9 cellular contexts compared by ENCODE assay signal in genomic region chr17:45241315-45242011, GRCh38. TPM values are rescaled to one million over a fixed set of nuclear protein-coding genes. Genes with fewer than 3 reads are reported as not detected.
A peak's percentile ranks its signal among the peaks of the same experiment; 100 is the strongest.
DNase-seq lines count a peak whose midpoint lies in the region; ATAC-seq, FAIRE-seq and TF ChIP-seq lines count a peak whose summit lies in the region.
"Had no signal": no experiment of that assay in that cellular context is flagged by ENCODE, and none has a peak within 500 bp of the region (broad histone marks: within the 10 kb centered on the region; RNA-seq: fewer than 3 reads in every experiment).

No MANE protein-coding gene starts in this region.

- no peak for TF ChIP-seq RAD21 in HepG2 (CRISPR knock-in tag; IDR thresholded peaks at IDR 0.05)

- peaks cover 26% of the 10 kb centered on the region for H3K4me1 ChIP-seq in HepG2 (ENCODE audit: insufficient read depth, low read length)

- in situ Hi-C loops in HepG2 (cut with HindIII; ENCODE audit: extremely low pct_ligation_motif_present, low pct_unique_long_range_greater_than_20kb) = no loop called here

- TF ChIP-seq EP300 in HepG2 (IDR thresholded peaks at IDR 0.05; ENCODE audit: low read depth in 2 of 2, low read length in 2 of 2) (no peak), HepG2 (CRISPR knock-in tag; IDR thresholded peaks at IDR 0.05; ENCODE audit: borderline replicate concordance) (no peak)

- no peaks in the 10 kb centered on the region for H3K9me3 ChIP-seq in HepG2 (ENCODE audit: low read length)

- no peaks in the 10 kb centered on the region for H3K36me3 ChIP-seq in HepG2 (replicated peaks in 1 of 2; ENCODE audit: control insufficient read depth in 1 of 2, insufficient read depth in 2 of 2, low read length in 2 of 2)

- peak overlapping the region in 1 of 2 donors; percentile 96 for H3K27ac Mint-ChIP-seq in stimulated activated naive CD8-positive, alpha-beta T cell treated with anti-CD3 and anti-CD28 coated beads, Interleukin-15, amount 100 ng/mL, for 72 hours

- peaks cover 77% of the 10 kb centered on the region for H3K4me1 Mint-ChIP-seq in stimulated activated naive CD8-positive, alpha-beta T cell treated with anti-CD3 and anti-CD28 coated beads, Interleukin-15, amount 100 ng/mL, for 72 hours

- H3K4me3 ChIP-seq in choroid plexus epithelial cell (ENCODE audit: low read depth, low read length) (peak overlapping the region; percentile 45), HepG2 (replicated peaks in 1 of 3; ENCODE audit: insufficient read depth in 1 of 3, low read depth in 2 of 3, low read length in 3 of 3) (peak overlapping the region in 1 of 3 experiments; percentile 7; a peak in 1 of 6 replicates)

- H3K79me2 ChIP-seq in HepG2 (ENCODE audit: insufficient read depth, low read length) = no peaks in the 10 kb centered on the region

- no peak overlapping the region for H3K4me2 ChIP-seq in HepG2 (ENCODE audit: low read depth, low read length)

- no peaks in the 10 kb centered on the region for H3K27me3 Mint-ChIP-seq in stimulated activated naive CD8-positive, alpha-beta T cell treated with anti-CD3 and anti-CD28 coated beads, Interleukin-15, amount 100 ng/mL, for 72 hours

- peak; percentile 8 for ATAC-seq in stimulated activated naive CD8-positive, alpha-beta T cell treated with anti-CD3 and anti-CD28 coated beads, Interleukin-15, amount 100 ng/mL, for 72 hours
- ATAC-seq in stimulated activated naive CD8-positive, alpha-beta T cell treated with anti-CD3 and anti-CD28 coated beads, Interleukin-15, Interleukin-2, amounts not matched to agents 100 U/mL and 50 U/mL, for 24 hours = no peak
- ATAC-seq in HepG2 (no peak), HG02938 (IDR thresholded peaks at IDR 0.05; ENCODE audit: unreplicated experiment) (no peak), HG02642 (IDR thresholded peaks at IDR 0.05; ENCODE audit: poor library complexity, unreplicated experiment) (no peak), GM18867 (IDR thresholded peaks at IDR 0.05; ENCODE audit: unreplicated experiment) (no peak)

- H3K27ac ChIP-seq in HepG2 (ENCODE audit: extremely low read length, insufficient read depth, low read length) = no peak overlapping the region

- TF ChIP-seq POLR2A in HepG2 (IDR thresholded peaks at IDR 0.05; ENCODE audit: insufficient read depth in 1 of 2, low read depth in 2 of 2, low read length in 2 of 2) = no peak

- intact Hi-C loops in HepG2 (cut with micrococcal nuclease; ENCODE audit: unreplicated experiment) = no loop called here

- no peaks in the 10 kb centered on the region for H3K9me3 Mint-ChIP-seq in stimulated activated naive CD8-positive, alpha-beta T cell treated with anti-CD3 and anti-CD28 coated beads, Interleukin-15, amount 100 ng/mL, for 72 hours

- TF ChIP-seq CTCF in choroid plexus epithelial cell (conservative IDR thresholded peaks at IDR 0.05; ENCODE audit: low read depth, low read length) (no peak), HepG2 (CRISPR knock-in tag; IDR thresholded peaks at IDR 0.05) (no peak)

- no peak overlapping the region for H2AFZ ChIP-seq in HepG2 (ENCODE audit: low read length)

- 34% methylated on average over 19 of the region's 60 CpGs for WGBS in HepG2 (ENCODE audit: low lambda C conversion rate)

- H4K20me1 ChIP-seq in HepG2 (ENCODE audit: insufficient read depth, low read length) = no peaks in the 10 kb centered on the region

- no peak for FAIRE-seq in HepG2 (lab: Jason Lieb, UNC)

- BruUV-seq in HepG2 (replicated peaks; lab: Mats Ljungman, UMichigan) = no TSS peak

- peak overlapping the region in 1 of 2 donors; percentile 19 for H3K4me3 Mint-ChIP-seq in stimulated activated naive CD8-positive, alpha-beta T cell treated with anti-CD3 and anti-CD28 coated beads, Interleukin-15, amount 100 ng/mL, for 72 hours

- CTCF ChIA-PET in HepG2 (lab: Yijun Ruan, JAX; ENCODE audit: low intra/inter-chr PET ratio, low total read pairs) = no interaction called here

- no peak overlapping the region for H3K9ac ChIP-seq in HepG2 (ENCODE audit: insufficient read depth, low read depth, low read length)

- POLR2A ChIA-PET in HepG2 (lab: Yijun Ruan, JAX) = no interaction called here

- no peak for DNase-seq in stimulated activated naive CD8-positive, alpha-beta T cell treated with anti-CD3 and anti-CD28 coated beads, Interleukin-15, amount 100 ng/mL, for 72 hours
- DNase-seq in stimulated activated naive CD8-positive, alpha-beta T cell treated with anti-CD3 and anti-CD28 coated beads, Interleukin-15, Interleukin-2, amounts not matched to agents 100 U/mL and 50 U/mL, for 24 hours = no peak
- no peak for DNase-seq in choroid plexus epithelial cell (ENCODE audit: low read depth)
- no peak for DNase-seq in HepG2 (ENCODE audit: low spot score)
- no peak for DNase-seq in cortex of kidney (lab: John Stamatoyannopoulos, UW)

- peaks cover 13 to 68% of the 10 kb centered on the region in 2 experiments for H3K27me3 ChIP-seq in HepG2 (ENCODE audit: control insufficient read depth in 1 of 2, insufficient read depth in 2 of 2, low read length in 2 of 2)

TF ChIP-seq in HepG2, 621 proteins besides CTCF, POLR2A, EP300 and RAD21:
- TF ChIP-seq KDM2A (CRISPR knock-in tag; IDR thresholded peaks at IDR 0.05; ENCODE audit: borderline replicate concordance, low read depth) (0 out of 2 replicates have a peak, but pooled peaks have one; percentile 7), SUZ12 (IDR thresholded peaks at IDR 0.05; ENCODE audit: low read depth, low read length) (no peak), TAF15 (IDR thresholded peaks at IDR 0.05; ENCODE audit: low read depth, low read length, poor library complexity, severe bottlenecking) (no peak)

RNA-seq across cellular contexts. Expression of gene FMNL1, which starts 19.8 kb away (rescaled TPM):
- total RNA-seq in HepG2 (2016; rRNA removed; fragmentation: Illumina TruSeq; extraction: Trizol) = 0.39 and 0.53 TPM in 2 replicates
- total RNA-seq in HepG2 (2016; cell fraction: cytosol; rRNA removed; fragmentation: Illumina TruSeq; extraction: Trizol; ENCODE audit: low read depth) = 0.61 TPM in 1 of 2 replicates, not detected in the other
- 0.12 and 0.41 TPM in 2 replicates for total RNA-seq in HepG2 (2016; cell fraction: insoluble cytoplasmic fraction; rRNA removed; fragmentation: Illumina TruSeq; extraction: Trizol)
- total RNA-seq in HepG2 (2016; cell fraction: membrane; rRNA removed; fragmentation: Illumina TruSeq; extraction: Trizol) = 0.48 and 0.74 TPM in 2 replicates
- 0.56 and 0.63 TPM in 2 replicates for total RNA-seq in HepG2 (2016; cell fraction: nucleus; rRNA removed; fragmentation: Illumina TruSeq; extraction: Trizol)
- polyA plus RNA-seq in HepG2 (2011; rRNA removed) = 0.70 and 1.1 TPM in 2 replicates
- polyA plus RNA-seq in HepG2 (2011; cell fraction: cytosol; rRNA removed) = 0.38 and 0.48 TPM in 2 replicates
- polyA plus RNA-seq in HepG2 (2011; cell fraction: nucleus; rRNA removed) = 4.9 and 6.1 TPM in 2 replicates
- 0.78 and 1.2 TPM in 2 replicates for polyA plus RNA-seq in HepG2 (2012)
- polyA plus RNA-seq in HepG2 (2016; cell fraction: cytosol; fragmentation: Illumina TruSeq; extraction: Trizol; ENCODE audit: low read depth) = 0.27 TPM in 1 of 2 replicates, not detected in the other
- 0.37 and 0.69 TPM in 2 replicates for polyA plus RNA-seq in HepG2 (2016; cell fraction: insoluble cytoplasmic fraction; fragmentation: Illumina TruSeq; extraction: Trizol; ENCODE audit: low read depth)
- polyA plus RNA-seq in HepG2 (2016; cell fraction: membrane; fragmentation: Illumina TruSeq; extraction: Trizol; ENCODE audit: low read depth) = 0.31 and 0.37 TPM in 2 replicates
- 1.9 and 2.6 TPM in 2 replicates for polyA plus RNA-seq in HepG2 (2016; cell fraction: nucleus; fragmentation: Illumina TruSeq; extraction: Trizol; ENCODE audit: insufficient read depth, low read depth)
- polyA minus RNA-seq in HepG2 (2011; rRNA and poly(A)+ RNA removed; ENCODE audit: low replicate concordance) = 0.68 and 17.4 TPM in 2 replicates
- 0.69 TPM in 1 of 2 replicates, not detected in the other for polyA minus RNA-seq in HepG2 (2011; cell fraction: cytosol; rRNA and poly(A)+ RNA removed)
- 0.77 and 1.4 TPM in 2 replicates for polyA minus RNA-seq in HepG2 (2011; cell fraction: nucleus; rRNA and poly(A)+ RNA removed)

RNA-seq across cellular contexts. Expression of gene SPATA32, which starts 20.4 kb away (rescaled TPM):
- not detected in 2 replicates for total RNA-seq in HepG2 (2016; rRNA removed; fragmentation: Illumina TruSeq; extraction: Trizol)
- not detected in 2 replicates for total RNA-seq in HepG2 (2016; cell fraction: cytosol; rRNA removed; fragmentation: Illumina TruSeq; extraction: Trizol; ENCODE audit: low read depth)
- not detected in 2 replicates for total RNA-seq in HepG2 (2016; cell fraction: insoluble cytoplasmic fraction; rRNA removed; fragmentation: Illumina TruSeq; extraction: Trizol)
- total RNA-seq in HepG2 (2016; cell fraction: membrane; rRNA removed; fragmentation: Illumina TruSeq; extraction: Trizol) = not detected in 2 replicates
- total RNA-seq in HepG2 (2016; cell fraction: nucleus; rRNA removed; fragmentation: Illumina TruSeq; extraction: Trizol) = not detected in 2 replicates
- not detected in 2 replicates for polyA plus RNA-seq in HepG2 (2011; rRNA removed)
- not detected in 2 replicates for polyA plus RNA-seq in HepG2 (2011; cell fraction: cytosol; rRNA removed)
- not detected in 2 replicates for polyA plus RNA-seq in HepG2 (2011; cell fraction: nucleus; rRNA removed)
- not detected in 2 replicates for polyA plus RNA-seq in HepG2 (2012)
- not detected in 2 replicates for polyA plus RNA-seq in HepG2 (2016; cell fraction: cytosol; fragmentation: Illumina TruSeq; extraction: Trizol; ENCODE audit: low read depth)
- polyA plus RNA-seq in HepG2 (2016; cell fraction: insoluble cytoplasmic fraction; fragmentation: Illumina TruSeq; extraction: Trizol; ENCODE audit: low read depth) = not detected in 2 replicates
- polyA plus RNA-seq in HepG2 (2016; cell fraction: membrane; fragmentation: Illumina TruSeq; extraction: Trizol; ENCODE audit: low read depth) = not detected in 2 replicates
- polyA plus RNA-seq in HepG2 (2016; cell fraction: nucleus; fragmentation: Illumina TruSeq; extraction: Trizol; ENCODE audit: insufficient read depth, low read depth) = not detected in 2 replicates
- polyA minus RNA-seq in HepG2 (2011; rRNA and poly(A)+ RNA removed; ENCODE audit: low replicate concordance) = not detected in 2 replicates
- not detected in 2 replicates for polyA minus RNA-seq in HepG2 (2011; cell fraction: cytosol; rRNA and poly(A)+ RNA removed)
- polyA minus RNA-seq in HepG2 (2011; cell fraction: nucleus; rRNA and poly(A)+ RNA removed) = not detected in 2 replicates
- polyA plus RNA-seq: BJ had no signal
